ENCODE assay signal across 21 cellular contexts in genomic region chr6:90870561-90870960, GRCh38.
DNase-seq lines count a peak whose midpoint lies in the region; ATAC-seq and TF ChIP-seq lines count a peak whose summit lies in the region.
"Had no signal": no experiment of that assay in that cellular context is flagged by ENCODE, and none has a peak within 500 bp of the region (broad histone marks: within the 10 kb centered on the region; RNA-seq: fewer than 3 reads in every experiment).

No MANE protein-coding gene starts in this region.

- ATAC-seq in RWPE2 (ENCODE audit: low read depth): peak; percentile 79
- ATAC-seq: CD8-positive, alpha-beta T cell; SK-N-SH treated with all-trans-retinoic acid at 6 μM for 48 hours had no signal

- DNase-seq in ELR (ENCODE audit: low read depth) (peak; percentile 34), RWPE2 (ENCODE audit: low spot score) (no peak), epithelial cell of esophagus (ENCODE audit: low read depth) (peak; percentile 24), smooth muscle cell (lab: John Stamatoyannopoulos, UW; ENCODE audit: unreplicated experiment) (no peak), MG63 (no peak), COR-L47 (lab: John Stamatoyannopoulos, UW) (no peak)
- no peak for DNase-seq in T-helper 2 cell treated with Interferon-gamma antibody and Interleukin-4, amounts not matched to agents 5 μg/mL and 100 μg/mL, for 36 hours (ENCODE audit: low spot score)
- DNase-seq: CD8-positive, alpha-beta T cell; DMS79 treated with DMSO at 0.1 percent for 48 hours; GDM1; H9; Kasumi-1; NCI-H1105; NCI-H187; NCI-H2107; NCI-H510A treated with DMSO at 0.1 percent for 48 hours; NCI-H82; RPMI8226; SIG-M5 had no signal

- no peak overlapping the region for H2AFZ ChIP-seq in smooth muscle cell (ENCODE audit: low read depth)

- H3K27me3 ChIP-seq in RWPE2 (ENCODE audit: insufficient read depth, poor library complexity, severe bottlenecking): peaks cover 4% of the 10 kb centered on the region
- H3K27me3 ChIP-seq in smooth muscle cell (ENCODE audit: low read depth): no peaks in the 10 kb centered on the region
- peaks cover 7% of the 10 kb centered on the region for H3K27me3 ChIP-seq in MG63
- H3K27me3 ChIP-seq: BLaER1 treated with 17β-estradiol and CSF1 and Interleukin-3, amounts not matched to agents 10 nM and 100 nM had no signal

- no peak overlapping the region for H3K27ac Mint-ChIP-seq in T-helper 2 cell treated with Interferon-gamma antibody and Interleukin-4, amounts not matched to agents 5 μg/mL and 100 μg/mL, for 36 hours
- H3K27ac Mint-ChIP-seq: CD8-positive, alpha-beta T cell; H9 had no signal

- no peaks in the 10 kb centered on the region for H3K36me3 ChIP-seq in RWPE2 (ENCODE audit: low read depth)
- H3K36me3 ChIP-seq in smooth muscle cell (ENCODE audit: low read depth): no peaks in the 10 kb centered on the region
- H3K36me3 ChIP-seq in MG63: no peaks in the 10 kb centered on the region
- H3K36me3 ChIP-seq: BLaER1 treated with 17β-estradiol and CSF1 and Interleukin-3, amounts not matched to agents 10 nM and 100 nM had no signal

- no peak for TF ChIP-seq CTCF in RWPE2 (IDR thresholded peaks at IDR 0.05; ENCODE audit: poor library complexity, severe bottlenecking)
- no peak for TF ChIP-seq CTCF in epithelial cell of esophagus (IDR thresholded peaks at IDR 0.05; ENCODE audit: insufficient read depth, low read depth, low read length, missing control alignments)
- TF ChIP-seq CTCF in smooth muscle cell (IDR thresholded peaks at IDR 0.05; ENCODE audit: borderline replicate concordance, insufficient read depth, poor library complexity, severe bottlenecking): no peak

- no peak overlapping the region for H3K27ac ChIP-seq in RWPE2 (ENCODE audit: poor library complexity, severe bottlenecking)
- no peak overlapping the region for H3K27ac ChIP-seq in smooth muscle cell (ENCODE audit: low read depth)
- H3K27ac ChIP-seq: BLaER1 treated with 17β-estradiol and CSF1 and Interleukin-3, amounts not matched to agents 10 nM and 100 nM had no signal

- no peak overlapping the region for H3K9ac ChIP-seq in smooth muscle cell (ENCODE audit: low read depth)
- H3K9ac ChIP-seq: BLaER1 treated with 17β-estradiol and CSF1 and Interleukin-3, amounts not matched to agents 10 nM and 100 nM had no signal

- H3K36me3 Mint-ChIP-seq in T-helper 2 cell treated with Interferon-gamma antibody and Interleukin-4, amounts not matched to agents 5 μg/mL and 100 μg/mL, for 36 hours (ENCODE audit: low read depth): no peaks in the 10 kb centered on the region
- H3K36me3 Mint-ChIP-seq: CD8-positive, alpha-beta T cell had no signal

- H3K4me3 Mint-ChIP-seq in T-helper 2 cell treated with Interferon-gamma antibody and Interleukin-4, amounts not matched to agents 5 μg/mL and 100 μg/mL, for 36 hours: no peak overlapping the region
- H3K4me3 Mint-ChIP-seq: CD8-positive, alpha-beta T cell; H9 had no signal

- peaks cover 5% of the 10 kb centered on the region for H3F3A ChIP-seq in smooth muscle cell (ENCODE audit: low read depth)

- H3K4me1 ChIP-seq in RWPE2 (ENCODE audit: insufficient read depth, poor library complexity, severe bottlenecking) (no peaks in the 10 kb centered on the region), smooth muscle cell (ENCODE audit: low read depth) (no peaks in the 10 kb centered on the region)
- H3K4me1 ChIP-seq: BLaER1 treated with 17β-estradiol and CSF1 and Interleukin-3, amounts not matched to agents 10 nM and 100 nM had no signal

- H4K20me1 ChIP-seq in smooth muscle cell (ENCODE audit: low read depth): no peaks in the 10 kb centered on the region
- H4K20me1 ChIP-seq: BLaER1 treated with 17β-estradiol and CSF1 and Interleukin-3, amounts not matched to agents 10 nM and 100 nM had no signal

- peaks cover 10% of the 10 kb centered on the region for H3K27me3 Mint-ChIP-seq in T-helper 2 cell treated with Interferon-gamma antibody and Interleukin-4, amounts not matched to agents 5 μg/mL and 100 μg/mL, for 36 hours (ENCODE audit: low read depth)

- H3K4me1 Mint-ChIP-seq in T-helper 2 cell treated with Interferon-gamma antibody and Interleukin-4, amounts not matched to agents 5 μg/mL and 100 μg/mL, for 36 hours (ENCODE audit: low read depth): no peaks in the 10 kb centered on the region

- no peaks in the 10 kb centered on the region for H3K79me2 ChIP-seq in smooth muscle cell (ENCODE audit: low read depth)

- peak overlapping the region; percentile 33 for H3K4me2 ChIP-seq in smooth muscle cell
- H3K4me2 ChIP-seq: BLaER1 treated with 17β-estradiol and CSF1 and Interleukin-3, amounts not matched to agents 10 nM and 100 nM had no signal

- H3K9me3 ChIP-seq in RWPE2 (ENCODE audit: severe bottlenecking) (no peaks in the 10 kb centered on the region), smooth muscle cell (replicated peaks; ENCODE audit: low read depth) (no peaks in the 10 kb centered on the region), MG63 (no peaks in the 10 kb centered on the region)
- H3K9me3 ChIP-seq: BLaER1 treated with 17β-estradiol and CSF1 and Interleukin-3, amounts not matched to agents 10 nM and 100 nM had no signal

- H3K9me3 Mint-ChIP-seq in T-helper 2 cell treated with Interferon-gamma antibody and Interleukin-4, amounts not matched to agents 5 μg/mL and 100 μg/mL, for 36 hours: no peaks in the 10 kb centered on the region
- H3K9me3 Mint-ChIP-seq: CD8-positive, alpha-beta T cell; H9 had no signal

- H3K4me3 ChIP-seq in RWPE2 (ENCODE audit: severe bottlenecking): no peak overlapping the region
- H3K4me3 ChIP-seq in epithelial cell of esophagus (ENCODE audit: low read length): no peak overlapping the region
- H3K4me3 ChIP-seq in smooth muscle cell: no peak overlapping the region
- no peak overlapping the region for H3K4me3 ChIP-seq in MG63
- H3K4me3 ChIP-seq: BLaER1 treated with 17β-estradiol and CSF1 and Interleukin-3, amounts not matched to agents 10 nM and 100 nM had no signal

- WGBS in smooth muscle cell (ENCODE audit: low lambda C conversion rate): 43% methylated on average over 1 of the region's 1 CpG

Comparison
In these comparisons a context has a peak if more than half of its experiments do, and no peak if none do; other contexts are left out.
1. DNase-seq: peak in ELR (single experiment) and epithelial cell of esophagus (single experiment); none in RWPE2 (single experiment), smooth muscle cell (single experiment), MG63 (single experiment), COR-L47 (single experiment) and T-helper 2 cell treated with Interferon-gamma antibody and Interleukin-4, amounts not matched to agents 5 μg/mL and 100 μg/mL, for 36 hours (single experiment).